ENCODE assay signal across 13 cellular contexts in genomic region chr1:228867093-228867950, GRCh38.
DNase-seq lines count a peak whose midpoint lies in the region; ATAC-seq, FAIRE-seq and TF ChIP-seq lines count a peak whose summit lies in the region.
"Had no signal": no experiment of that assay in that cellular context is flagged by ENCODE, and none has a peak within 500 bp of the region (broad histone marks: within the 10 kb centered on the region; RNA-seq: fewer than 3 reads in every experiment).

No MANE protein-coding gene starts in this region.

- POLR2A ChIA-PET in HepG2 (lab: Yijun Ruan, JAX), result interaction anchor here (1.2 kb wide), 1 partner anchor 29 kb away, joined by 5 read pairs; no protein-coding TSS in a partner anchor

- H3K27ac ChIP-seq in HepG2 (ENCODE audit: extremely low read length, insufficient read depth, low read length) (peak overlapping the region; percentile 69), right lobe of liver (no peak overlapping the region)
- H3K27ac ChIP-seq: psoas muscle had no signal

- in situ Hi-C loops in HepG2 (cut with HindIII; ENCODE audit: extremely low pct_ligation_motif_present, low pct_unique_long_range_greater_than_20kb), result no loop called here

- CTCF ChIA-PET in HepG2 (lab: Yijun Ruan, JAX; ENCODE audit: low intra/inter-chr PET ratio, low total read pairs), result no interaction called here

- H3K9me3 ChIP-seq in HepG2 (ENCODE audit: low read length) (no peaks in the 10 kb centered on the region), right lobe of liver (no peaks in the 10 kb centered on the region)
- H3K9me3 ChIP-seq: psoas muscle had no signal

- H3K27me3 ChIP-seq in HepG2 (ENCODE audit: control insufficient read depth in 1 of 2, insufficient read depth in 2 of 2, low read length in 2 of 2), result no peaks in the 10 kb centered on the region
- H3K27me3 ChIP-seq in right lobe of liver, result no peaks in the 10 kb centered on the region

- H3K4me3 Mint-ChIP-seq in type B pancreatic cell, result peak overlapping the region; percentile 56
- H3K4me3 Mint-ChIP-seq in natural killer cell treated with Interleukin-12 subunit alpha and Interleukin-12 subunit beta and Interleukin-15 and Interleukin-18, amount 100 ng/mL, for 72 hours, result no peak overlapping the region

- intact Hi-C loops in HepG2 (cut with micrococcal nuclease; ENCODE audit: unreplicated experiment) (loop anchor here (10.0 kb wide), 1 partner anchor 357 kb away; no protein-coding TSS in a partner anchor), right lobe of liver (cut with DNase I) (no loop called here)

- H3K9me3 Mint-ChIP-seq in type B pancreatic cell, result no peaks in the 10 kb centered on the region
- H3K9me3 Mint-ChIP-seq in natural killer cell treated with Interleukin-12 subunit alpha and Interleukin-12 subunit beta and Interleukin-15 and Interleukin-18, amount 100 ng/mL, for 72 hours, result no peaks in the 10 kb centered on the region

- TF ChIP-seq EP300 in HepG2 (IDR thresholded peaks at IDR 0.05; ENCODE audit: low read depth in 2 of 2, low read length in 2 of 2) (no peak), HepG2 (CRISPR knock-in tag; IDR thresholded peaks at IDR 0.05; ENCODE audit: borderline replicate concordance) (no peak)

- TF ChIP-seq CTCF in HepG2 (CRISPR knock-in tag; IDR thresholded peaks at IDR 0.05) (no peak), right lobe of liver (IDR thresholded peaks at IDR 0.05) (no peak), fibroblast of pulmonary artery (IDR thresholded peaks at IDR 0.05; ENCODE audit: low read length, missing control alignments) (no peak), type B pancreatic cell (conservative IDR thresholded peaks at IDR 0.05) (no peak)

- peaks cover 72% of the 10 kb centered on the region for H3K4me1 Mint-ChIP-seq in type B pancreatic cell (ENCODE audit: unreplicated experiment)
- H3K4me1 Mint-ChIP-seq in natural killer cell treated with Interleukin-12 subunit alpha and Interleukin-12 subunit beta and Interleukin-15 and Interleukin-18, amount 100 ng/mL, for 72 hours (ENCODE audit: low read depth in 2 of 2), result no peaks in the 10 kb centered on the region

- FAIRE-seq in HepG2 (lab: Jason Lieb, UNC), result no peak
- FAIRE-seq: GM12892, islet of Langerhans had no signal

- H3K4me3 ChIP-seq in HepG2 (replicated peaks in 1 of 3; ENCODE audit: insufficient read depth in 1 of 3, low read depth in 2 of 3, low read length in 3 of 3) (peak overlapping the region in 1 of 3 experiments; percentile 49; a peak in 1 of 6 replicates), right lobe of liver (no peak overlapping the region), fibroblast of pulmonary artery (replicated peaks; ENCODE audit: low read depth, low read length) (no peak overlapping the region)
- H3K4me3 ChIP-seq: psoas muscle had no signal

- BruUV-seq in HepG2 (replicated peaks; lab: Mats Ljungman, UMichigan), result no TSS peak

- DNase-seq in HepG2 (ENCODE audit: low spot score), result no peak
- DNase-seq in right lobe of liver, result no peak
- peak; percentile 26 to 29 for DNase-seq in NCI-H526 (lab: John Stamatoyannopoulos, UW)
- peak; percentile 10 for DNase-seq in fibroblast of pulmonary artery (ENCODE audit: low read depth)
- no peak for DNase-seq in type B pancreatic cell (ENCODE audit: extremely low spot score, unreplicated experiment)
- no peak for DNase-seq in stimulated activated CD4-positive, alpha-beta T cell treated with anti-CD3 and anti-CD28 coated beads, Interleukin-2, amount 100 ng/mL, for 48 hours
- no peak for DNase-seq in natural killer cell treated with Interleukin-12 subunit alpha and Interleukin-12 subunit beta and Interleukin-15 and Interleukin-18, amount 100 ng/mL, for 72 hours (ENCODE audit: low spot score)
- DNase-seq: activated naive CD4-positive, alpha-beta T cell; AML-193 had no signal

- H3K36me3 ChIP-seq in HepG2 (replicated peaks in 1 of 2; ENCODE audit: control insufficient read depth in 1 of 2, insufficient read depth in 2 of 2, low read length in 2 of 2), result no peaks in the 10 kb centered on the region
- H3K36me3 ChIP-seq in right lobe of liver, result no peaks in the 10 kb centered on the region

- H3K79me2 ChIP-seq in HepG2 (ENCODE audit: insufficient read depth, low read length), result no peaks in the 10 kb centered on the region

- H3K9ac ChIP-seq in HepG2 (ENCODE audit: insufficient read depth, low read depth, low read length), result peak overlapping the region; percentile 59; the same call in 1 of the 2 replicates

- peak overlapping the region; percentile 78 for H3K4me2 ChIP-seq in HepG2 (ENCODE audit: low read depth, low read length)

- TF ChIP-seq POLR2A in HepG2 (IDR thresholded peaks at IDR 0.05; ENCODE audit: insufficient read depth in 1 of 2, low read depth in 2 of 2, low read length in 2 of 2) (no peak), right lobe of liver (IDR thresholded peaks at IDR 0.05) (no peak)

- H3K4me1 ChIP-seq in HepG2 (ENCODE audit: insufficient read depth, low read length) (peaks cover 85% of the 10 kb centered on the region), right lobe of liver (peaks cover 0 to 27% (median 10%) of the 10 kb centered on the region in 4 donors)
- H3K4me1 ChIP-seq: psoas muscle had no signal

- H3K36me3 Mint-ChIP-seq in type B pancreatic cell, result no peaks in the 10 kb centered on the region
- H3K36me3 Mint-ChIP-seq in natural killer cell treated with Interleukin-12 subunit alpha and Interleukin-12 subunit beta and Interleukin-15 and Interleukin-18, amount 100 ng/mL, for 72 hours, result no peaks in the 10 kb centered on the region

- peak overlapping the region; percentile 97 for H3K27ac Mint-ChIP-seq in type B pancreatic cell
- no peak overlapping the region for H3K27ac Mint-ChIP-seq in natural killer cell treated with Interleukin-12 subunit alpha and Interleukin-12 subunit beta and Interleukin-15 and Interleukin-18, amount 100 ng/mL, for 72 hours

- TF ChIP-seq RAD21 in HepG2 (CRISPR knock-in tag; IDR thresholded peaks at IDR 0.05), result no peak

- 58% methylated on average over 7 of the region's 7 CpGs for WGBS in HepG2 (ENCODE audit: low lambda C conversion rate)
- 83% methylated on average over 4 of the region's 7 CpGs for WGBS in right lobe of liver (ENCODE audit: insufficient coverage, low coverage, low lambda C conversion rate, missing lambda C conversion rate)

- ATAC-seq in HepG2 (peak; percentile 65), right lobe of liver (no peak), GM19023 (IDR thresholded peaks at IDR 0.05; ENCODE audit: unreplicated experiment) (no peak)
- no peak for ATAC-seq in natural killer cell treated with Interleukin-12 subunit alpha and Interleukin-12 subunit beta and Interleukin-15 and Interleukin-18, amount 100 ng/mL, for 72 hours

- H3K27me3 Mint-ChIP-seq in type B pancreatic cell, result no peaks in the 10 kb centered on the region
- H3K27me3 Mint-ChIP-seq in natural killer cell treated with Interleukin-12 subunit alpha and Interleukin-12 subunit beta and Interleukin-15 and Interleukin-18, amount 100 ng/mL, for 72 hours, result peaks cover 0 to 2% of the 10 kb centered on the region in 2 donors

- no peak overlapping the region for H2AFZ ChIP-seq in HepG2 (ENCODE audit: low read length)

- H4K20me1 ChIP-seq in HepG2 (ENCODE audit: insufficient read depth, low read length), result no peaks in the 10 kb centered on the region

TF ChIP-seq in HepG2, 621 proteins besides CTCF, POLR2A, EP300 and RAD21 (continues in another document):
- TF ChIP-seq MAFK (conservative IDR thresholded peaks at IDR 0.05 in 1 of 2, IDR thresholded peaks at IDR 0.05 in 1 of 2; ENCODE audit: low read length in 2 of 2), result 0 out of 4 replicates have a peak, but pooled peaks of 1 of the 2 experiments have one; percentile 0
- peak; percentile 43 for TF ChIP-seq STAG1 (CRISPR knock-in tag; IDR thresholded peaks at IDR 0.05)
- TF ChIP-seq SP140L (CRISPR knock-in tag; IDR thresholded peaks at IDR 0.05; ENCODE audit: borderline replicate concordance), result no peak
- TF ChIP-seq, protein P1, sequence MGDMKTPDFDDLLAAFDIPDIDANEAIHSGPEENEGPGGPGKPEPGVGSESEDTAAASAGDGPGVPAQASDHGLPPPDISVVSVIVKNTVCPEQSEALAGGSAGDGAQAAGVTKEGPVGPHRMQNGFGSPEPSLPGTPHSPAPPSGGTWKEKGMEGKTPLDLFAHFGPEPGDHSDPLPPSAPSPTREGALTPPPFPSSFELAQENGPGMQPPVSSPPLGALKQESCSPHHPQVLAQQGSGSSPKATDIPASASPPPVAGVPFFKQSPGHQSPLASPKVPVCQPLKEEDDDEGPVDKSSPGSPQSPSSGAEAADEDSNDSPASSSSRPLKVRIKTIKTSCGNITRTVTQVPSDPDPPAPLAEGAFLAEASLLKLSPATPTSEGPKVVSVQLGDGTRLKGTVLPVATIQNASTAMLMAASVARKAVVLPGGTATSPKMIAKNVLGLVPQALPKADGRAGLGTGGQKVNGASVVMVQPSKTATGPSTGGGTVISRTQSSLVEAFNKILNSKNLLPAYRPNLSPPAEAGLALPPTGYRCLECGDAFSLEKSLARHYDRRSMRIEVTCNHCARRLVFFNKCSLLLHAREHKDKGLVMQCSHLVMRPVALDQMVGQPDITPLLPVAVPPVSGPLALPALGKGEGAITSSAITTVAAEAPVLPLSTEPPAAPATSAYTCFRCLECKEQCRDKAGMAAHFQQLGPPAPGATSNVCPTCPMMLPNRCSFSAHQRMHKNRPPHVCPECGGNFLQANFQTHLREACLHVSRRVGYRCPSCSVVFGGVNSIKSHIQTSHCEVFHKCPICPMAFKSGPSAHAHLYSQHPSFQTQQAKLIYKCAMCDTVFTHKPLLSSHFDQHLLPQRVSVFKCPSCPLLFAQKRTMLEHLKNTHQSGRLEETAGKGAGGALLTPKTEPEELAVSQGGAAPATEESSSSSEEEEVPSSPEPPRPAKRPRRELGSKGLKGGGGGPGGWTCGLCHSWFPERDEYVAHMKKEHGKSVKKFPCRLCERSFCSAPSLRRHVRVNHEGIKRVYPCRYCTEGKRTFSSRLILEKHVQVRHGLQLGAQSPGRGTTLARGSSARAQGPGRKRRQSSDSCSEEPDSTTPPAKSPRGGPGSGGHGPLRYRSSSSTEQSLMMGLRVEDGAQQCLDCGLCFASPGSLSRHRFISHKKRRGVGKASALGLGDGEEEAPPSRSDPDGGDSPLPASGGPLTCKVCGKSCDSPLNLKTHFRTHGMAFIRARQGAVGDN (CRISPR knock-in tag; IDR thresholded peaks at IDR 0.05), result peak; percentile 19; the same call in 1 of the 2 replicates

Comparison
In these comparisons a context has a peak if more than half of its experiments do, and no peak if none do; other contexts are left out.
1. DNase-seq: peak in NCI-H526 (2 of 2) and fibroblast of pulmonary artery (single experiment); none in HepG2 (single experiment), right lobe of liver (0 of 3), type B pancreatic cell (single experiment), stimulated activated CD4-positive, alpha-beta T cell treated with anti-CD3 and anti-CD28 coated beads, Interleukin-2, amount 100 ng/mL, for 48 hours (0 of 2) and natural killer cell treated with Interleukin-12 subunit alpha and Interleukin-12 subunit beta and Interleukin-15 and Interleukin-18, amount 100 ng/mL, for 72 hours (single experiment).